ENCODE assay signal across 8 cellular contexts in genomic region chr10:96831200-96831866, GRCh38. TPM values are rescaled to one million over a fixed set of nuclear protein-coding genes. Genes with fewer than 3 reads are reported as not detected.
DNase-seq lines count a peak whose midpoint lies in the region; ATAC-seq, FAIRE-seq and TF ChIP-seq lines count a peak whose summit lies in the region.

No MANE protein-coding gene starts in this region.

- no peaks in the 10 kb centered on the region for H3K27me3 Mint-ChIP-seq in activated CD8-positive, alpha-beta memory T cell treated with anti-CD3 and anti-CD28 coated beads, Interleukin-2, amount 10 ng/mL, durations not matched to agents 7 days and 5 days

- H3K27ac ChIP-seq in HepG2 (ENCODE audit: extremely low read length, insufficient read depth, low read length), result peak overlapping the region; percentile 79
- peak overlapping the region; percentile 99 for H3K27ac ChIP-seq in thymus (ENCODE audit: low read depth)

- peaks cover 6% of the 10 kb centered on the region for H3K36me3 Mint-ChIP-seq in activated CD8-positive, alpha-beta memory T cell treated with anti-CD3 and anti-CD28 coated beads, Interleukin-2, amount 10 ng/mL, durations not matched to agents 7 days and 5 days

- no peaks in the 10 kb centered on the region for H3K27me3 ChIP-seq in adipocyte (replicated peaks; ENCODE audit: control insufficient read depth, insufficient read depth, low read length)
- peaks cover 0 to 1% of the 10 kb centered on the region in 2 experiments; a peak in 1 of 5 replicates for H3K27me3 ChIP-seq in HepG2 (ENCODE audit: control insufficient read depth in 1 of 2, insufficient read depth in 2 of 2, low read length in 2 of 2)
- no peaks in the 10 kb centered on the region for H3K27me3 ChIP-seq in thymus (ENCODE audit: control insufficient read depth, insufficient read depth)

- H3K4me1 ChIP-seq in adipocyte (ENCODE audit: control insufficient read depth, insufficient read depth, low read length) (peaks cover 27% of the 10 kb centered on the region), HepG2 (ENCODE audit: insufficient read depth, low read length) (peaks cover 48% of the 10 kb centered on the region), thymus (ENCODE audit: control insufficient read depth, insufficient read depth, low read length) (peaks cover 8% of the 10 kb centered on the region)

- H3K27ac Mint-ChIP-seq in activated CD8-positive, alpha-beta memory T cell treated with anti-CD3 and anti-CD28 coated beads, Interleukin-2, amount 10 ng/mL, durations not matched to agents 7 days and 5 days, result peak overlapping the region; percentile 92

- TF ChIP-seq POLR2A in HepG2 (IDR thresholded peaks at IDR 0.05; ENCODE audit: insufficient read depth in 1 of 2, low read depth in 2 of 2, low read length in 2 of 2), result no peak

- peaks cover 43% of the 10 kb centered on the region for H3K4me1 Mint-ChIP-seq in activated CD8-positive, alpha-beta memory T cell treated with anti-CD3 and anti-CD28 coated beads, Interleukin-2, amount 10 ng/mL, durations not matched to agents 7 days and 5 days

- TSS peak; percentile 91 for BruUV-seq in HepG2 (replicated peaks; lab: Mats Ljungman, UMichigan)

- H3K36me3 ChIP-seq in adipocyte (ENCODE audit: control insufficient read depth, insufficient read depth, low read length, severe bottlenecking), result no peaks in the 10 kb centered on the region
- no peaks in the 10 kb centered on the region for H3K36me3 ChIP-seq in HepG2 (replicated peaks in 1 of 2; ENCODE audit: control insufficient read depth in 1 of 2, insufficient read depth in 2 of 2, low read length in 2 of 2)
- H3K36me3 ChIP-seq in thymus (ENCODE audit: control insufficient read depth, insufficient read depth), result no peaks in the 10 kb centered on the region

- TF ChIP-seq EP300 in HepG2 (IDR thresholded peaks at IDR 0.05; ENCODE audit: low read depth in 2 of 2, low read length in 2 of 2) (no peak), HepG2 (CRISPR knock-in tag; IDR thresholded peaks at IDR 0.05; ENCODE audit: borderline replicate concordance) (no peak)

- H3K79me2 ChIP-seq in HepG2 (ENCODE audit: insufficient read depth, low read length), result peaks cover 30% of the 10 kb centered on the region

- H3K9ac ChIP-seq in adipocyte (ENCODE audit: low read length) (peak overlapping the region; percentile 87), HepG2 (ENCODE audit: insufficient read depth, low read depth, low read length) (peak overlapping the region; percentile 64)

- WGBS in HepG2 (ENCODE audit: low lambda C conversion rate), result 22% methylated on average over 14 of the region's 14 CpGs
- WGBS in thymus, result 19% methylated on average over 14 of the region's 14 CpGs

- FAIRE-seq in HepG2 (lab: Jason Lieb, UNC), result no peak

- POLR2A ChIA-PET in HepG2 (lab: Yijun Ruan, JAX), result no interaction called here

- in situ Hi-C loops in HepG2 (cut with HindIII; ENCODE audit: extremely low pct_ligation_motif_present, low pct_unique_long_range_greater_than_20kb), result no loop called here

- H3K4me3 Mint-ChIP-seq in activated CD8-positive, alpha-beta memory T cell treated with anti-CD3 and anti-CD28 coated beads, Interleukin-2, amount 10 ng/mL, durations not matched to agents 7 days and 5 days, result peak overlapping the region; percentile 91

- no peak for TF ChIP-seq RAD21 in HepG2 (CRISPR knock-in tag; IDR thresholded peaks at IDR 0.05)

- no peaks in the 10 kb centered on the region for H3K9me3 ChIP-seq in adipocyte (ENCODE audit: control insufficient read depth, low read length)
- no peaks in the 10 kb centered on the region for H3K9me3 ChIP-seq in HepG2 (ENCODE audit: low read length)
- no peaks in the 10 kb centered on the region for H3K9me3 ChIP-seq in thymus (ENCODE audit: control insufficient read depth)

- DNase-seq in activated CD8-positive, alpha-beta memory T cell treated with anti-CD3 and anti-CD28 coated beads, Interleukin-2, amount 10 ng/mL, durations not matched to agents 7 days and 5 days, result no peak
- DNase-seq in activated CD8-positive, alpha-beta memory T cell treated with anti-CD3 and anti-CD28 coated beads for 24 hours, result no peak
- DNase-seq in adipocyte (ENCODE audit: low read depth) (no peak), HepG2 (ENCODE audit: low spot score) (no peak), left colon (no peak), NCI-H226 (no peak), DMS79 (lab: John Stamatoyannopoulos, UW) (no peak)

- no peak for ATAC-seq in activated CD8-positive, alpha-beta memory T cell treated with anti-CD3 and anti-CD28 coated beads, Interleukin-2, amount 10 ng/mL, durations not matched to agents 7 days and 5 days
- ATAC-seq in HepG2 (no peak), left colon (no peak)

- intact Hi-C loops in HepG2 (cut with micrococcal nuclease; ENCODE audit: unreplicated experiment) (loop anchor here (5.0 kb wide), 4 partner anchors 34 to 206 kb away; no protein-coding TSS in a partner anchor), left colon (cut with DNase I, micrococcal nuclease) (loop anchor here in 1 of 2 donors (10.0 kb wide), 1 partner anchor 457 kb away; no protein-coding TSS in a partner anchor)

- H3K4me2 ChIP-seq in HepG2 (ENCODE audit: low read depth, low read length), result peak overlapping the region; percentile 83

- H3K4me3 ChIP-seq in adipocyte (ENCODE audit: low read length) (peak overlapping the region; percentile 85), HepG2 (replicated peaks in 1 of 3; ENCODE audit: insufficient read depth in 1 of 3, low read depth in 2 of 3, low read length in 3 of 3) (peak overlapping the region; percentile 62 to 84 (median 72)), thymus (ENCODE audit: low read length) (peak overlapping the region; percentile 91)

- TF ChIP-seq CTCF in HepG2 (CRISPR knock-in tag; IDR thresholded peaks at IDR 0.05), result no peak

- H2AFZ ChIP-seq in HepG2 (ENCODE audit: low read length), result no peak overlapping the region

- H3K9me3 Mint-ChIP-seq in activated CD8-positive, alpha-beta memory T cell treated with anti-CD3 and anti-CD28 coated beads, Interleukin-2, amount 10 ng/mL, durations not matched to agents 7 days and 5 days (ENCODE audit: low read depth), result no peaks in the 10 kb centered on the region

- peaks cover 9% of the 10 kb centered on the region for H4K20me1 ChIP-seq in HepG2 (ENCODE audit: insufficient read depth, low read length)

- CTCF ChIA-PET in activated CD8-positive, alpha-beta memory T cell treated with anti-CD3 and anti-CD28 coated beads, Interleukin-2, amount 10 ng/mL, durations not matched to agents 7 days and 5 days (lab: Charles Lee), result no interaction called here
- CTCF ChIA-PET in HepG2 (lab: Yijun Ruan, JAX; ENCODE audit: low intra/inter-chr PET ratio, low total read pairs), result interaction anchor here (1.4 to 3.4 kb wide), 3 partner anchors 66 to 190 kb away, joined by 8 to 48 read pairs (median 8); no protein-coding TSS in a partner anchor

TF ChIP-seq in HepG2, 621 proteins besides CTCF, POLR2A, EP300 and RAD21:
- TF ChIP-seq ELF3 (CRISPR knock-in tag; IDR thresholded peaks at IDR 0.05) (peak; percentile 24; the same call in 1 of the 2 replicates), ZNF34 (CRISPR knock-in tag; IDR thresholded peaks at IDR 0.05; ENCODE audit: borderline replicate concordance) (no peak), TP53 (CRISPR knock-in tag; conservative IDR thresholded peaks at IDR 0.05) (no peak), ZNF572 (CRISPR knock-in tag; IDR thresholded peaks at IDR 0.05) (no peak), NCOR1 (IDR thresholded peaks at IDR 0.05; ENCODE audit: borderline replicate concordance, low read length) (no peak), RXRB (CRISPR knock-in tag; IDR thresholded peaks at IDR 0.05; ENCODE audit: borderline replicate concordance) (0 out of 2 replicates have a peak, but pooled peaks have one; percentile 1), ZSCAN9 (CRISPR knock-in tag; IDR thresholded peaks at IDR 0.05; ENCODE audit: borderline replicate concordance) (no peak), HDAC1 (CRISPR knock-in tag; IDR thresholded peaks at IDR 0.05) (no peak; the same call in 1 of the 2 replicates), SP2 (CRISPR knock-in tag; IDR thresholded peaks at IDR 0.05) (no peak), POGZ (CRISPR knock-in tag; IDR thresholded peaks at IDR 0.05) (0 out of 2 replicates have a peak, but pooled peaks have one; percentile 6)

RNA-seq across cellular contexts. Expression of gene LCOR, which starts 0.8 kb away (rescaled TPM):
- total RNA-seq in activated CD8-positive, alpha-beta memory T cell treated with anti-CD3 and anti-CD28 coated beads, Interleukin-2, amount 10 ng/mL, durations not matched to agents 7 days and 5 days, result 10 to 100 TPM; 27.8 to 34.0 TPM
- total RNA-seq in HepG2 (2016; rRNA removed; fragmentation: Illumina TruSeq; extraction: Trizol), result 23.7 and 42.0 TPM in 2 replicates
- 14.6 and 17.2 TPM in 2 replicates for total RNA-seq in HepG2 (2016; cell fraction: cytosol; rRNA removed; fragmentation: Illumina TruSeq; extraction: Trizol; ENCODE audit: low read depth)
- total RNA-seq in HepG2 (2016; cell fraction: insoluble cytoplasmic fraction; rRNA removed; fragmentation: Illumina TruSeq; extraction: Trizol), result 20.6 and 37.9 TPM in 2 replicates
- total RNA-seq in HepG2 (2016; cell fraction: membrane; rRNA removed; fragmentation: Illumina TruSeq; extraction: Trizol), result 11.7 and 11.8 TPM in 2 replicates
- total RNA-seq in HepG2 (2016; cell fraction: nucleus; rRNA removed; fragmentation: Illumina TruSeq; extraction: Trizol), result 36.1 and 39.0 TPM in 2 replicates
- 11.3 and 12.4 TPM in 2 replicates for polyA plus RNA-seq in HepG2 (2011; rRNA removed)
- 4.5 and 6.9 TPM in 2 replicates for polyA plus RNA-seq in HepG2 (2011; cell fraction: cytosol; rRNA removed)
- polyA plus RNA-seq in HepG2 (2011; cell fraction: nucleus; rRNA removed), result 10.7 and 11.7 TPM in 2 replicates
- polyA plus RNA-seq in HepG2 (2012), result 16.3 and 18.9 TPM in 2 replicates
- 0.26 and 1.4 TPM in 2 replicates for polyA plus RNA-seq in HepG2 (2016; cell fraction: cytosol; fragmentation: Illumina TruSeq; extraction: Trizol; ENCODE audit: low read depth)
- 15.9 and 16.4 TPM in 2 replicates for polyA plus RNA-seq in HepG2 (2016; cell fraction: insoluble cytoplasmic fraction; fragmentation: Illumina TruSeq; extraction: Trizol; ENCODE audit: low read depth)
- polyA plus RNA-seq in HepG2 (2016; cell fraction: membrane; fragmentation: Illumina TruSeq; extraction: Trizol; ENCODE audit: low read depth), result 1.9 TPM in 2 replicates
- polyA plus RNA-seq in HepG2 (2016; cell fraction: nucleus; fragmentation: Illumina TruSeq; extraction: Trizol; ENCODE audit: insufficient read depth, low read depth), result 16.7 and 17.4 TPM in 2 replicates
- polyA minus RNA-seq in HepG2 (2011; rRNA and poly(A)+ RNA removed; ENCODE audit: low replicate concordance), result 25.3 and 37.1 TPM in 2 replicates
- polyA minus RNA-seq in HepG2 (2011; cell fraction: cytosol; rRNA and poly(A)+ RNA removed), result 37.0 and 39.8 TPM in 2 replicates
- 115 and 122 TPM in 2 replicates for polyA minus RNA-seq in HepG2 (2011; cell fraction: nucleus; rRNA and poly(A)+ RNA removed)
- 4.5 TPM for polyA plus RNA-seq in thymus
- 10 to 100 TPM; 82.4 to 93.7 TPM for total RNA-seq in left colon
